Comparison of ENCODE assay signal across 1 cellular context in genomic region chr2:39099311-39099710, GRCh38.
TF ChIP-seq lines count a peak whose summit lies in the region.

No MANE protein-coding gene starts in this region.

TF ChIP-seq in K562, 482 proteins besides CTCF, POLR2A, EP300 and RAD21:
- TF ChIP-seq IRF9 (tag; IDR thresholded peaks at IDR 0.05), result peak; percentile 52; the same call in 1 of the 2 replicates
- TF ChIP-seq RBM22 (IDR thresholded peaks at IDR 0.05; ENCODE audit: low read depth, low read length, poor library complexity, severe bottlenecking), result no peak
- no peak for TF ChIP-seq SNRNP70 (optimal IDR thresholded peaks at IDR 0.05; ENCODE audit: low read depth, low read length)
- no peak for TF ChIP-seq CEBPG (CRISPR knock-in tag; IDR thresholded peaks at IDR 0.05)
- TF ChIP-seq CEBPG (tag; conservative IDR thresholded peaks at IDR 0.05 in 1 of 2, IDR thresholded peaks at IDR 0.05 in 1 of 2), result peak; percentile 71 to 94
- TF ChIP-seq NBN (IDR thresholded peaks at IDR 0.05; ENCODE audit: low read depth), result no peak
- TF ChIP-seq CEBPB (tag; IDR thresholded peaks at IDR 0.05), result peak; percentile 93
